In the genomic region with DNA sequence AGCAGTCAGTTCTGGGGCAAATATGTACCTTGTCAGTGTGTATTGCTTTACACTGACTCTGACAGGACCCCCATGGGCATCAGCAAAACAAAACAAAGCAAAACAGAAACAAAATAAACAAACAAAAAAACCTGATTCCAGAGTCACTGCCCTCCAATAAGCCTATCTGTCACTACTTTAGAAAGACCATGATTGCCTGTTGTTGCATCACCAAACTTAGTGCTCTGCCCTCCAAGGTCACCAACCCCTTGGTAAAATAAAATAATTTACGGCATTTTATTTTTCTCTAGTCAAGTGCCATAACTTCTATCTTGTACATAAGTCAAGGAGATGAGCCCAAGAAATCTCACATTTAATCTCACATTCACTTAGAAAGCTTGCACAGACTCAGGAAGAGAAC, we compare ENCODE assay signal across 1 cellular context.
TF ChIP-seq lines count a peak whose summit lies in the region.

No MANE protein-coding gene starts in this region.

TF ChIP-seq in K562, 482 proteins besides CTCF, POLR2A, EP300 and RAD21:
- TF ChIP-seq, protein P1, sequence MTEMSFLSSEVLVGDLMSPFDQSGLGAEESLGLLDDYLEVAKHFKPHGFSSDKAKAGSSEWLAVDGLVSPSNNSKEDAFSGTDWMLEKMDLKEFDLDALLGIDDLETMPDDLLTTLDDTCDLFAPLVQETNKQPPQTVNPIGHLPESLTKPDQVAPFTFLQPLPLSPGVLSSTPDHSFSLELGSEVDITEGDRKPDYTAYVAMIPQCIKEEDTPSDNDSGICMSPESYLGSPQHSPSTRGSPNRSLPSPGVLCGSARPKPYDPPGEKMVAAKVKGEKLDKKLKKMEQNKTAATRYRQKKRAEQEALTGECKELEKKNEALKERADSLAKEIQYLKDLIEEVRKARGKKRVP (CRISPR knock-in tag; IDR thresholded peaks at IDR 0.05), result peak; percentile 80
- TF ChIP-seq JUND (IDR thresholded peaks at IDR 0.05; ENCODE audit: borderline replicate concordance, low read depth, low read length), result peak; percentile 61
- TF ChIP-seq JUND (tag; IDR thresholded peaks at IDR 0.05; ENCODE audit: borderline replicate concordance, low read depth, low read length), result no peak
- TF ChIP-seq TRIM24 (IDR thresholded peaks at IDR 0.05), result peak; percentile 82 to 88; a peak in 3 of 4 replicates
- TF ChIP-seq, protein P2, sequence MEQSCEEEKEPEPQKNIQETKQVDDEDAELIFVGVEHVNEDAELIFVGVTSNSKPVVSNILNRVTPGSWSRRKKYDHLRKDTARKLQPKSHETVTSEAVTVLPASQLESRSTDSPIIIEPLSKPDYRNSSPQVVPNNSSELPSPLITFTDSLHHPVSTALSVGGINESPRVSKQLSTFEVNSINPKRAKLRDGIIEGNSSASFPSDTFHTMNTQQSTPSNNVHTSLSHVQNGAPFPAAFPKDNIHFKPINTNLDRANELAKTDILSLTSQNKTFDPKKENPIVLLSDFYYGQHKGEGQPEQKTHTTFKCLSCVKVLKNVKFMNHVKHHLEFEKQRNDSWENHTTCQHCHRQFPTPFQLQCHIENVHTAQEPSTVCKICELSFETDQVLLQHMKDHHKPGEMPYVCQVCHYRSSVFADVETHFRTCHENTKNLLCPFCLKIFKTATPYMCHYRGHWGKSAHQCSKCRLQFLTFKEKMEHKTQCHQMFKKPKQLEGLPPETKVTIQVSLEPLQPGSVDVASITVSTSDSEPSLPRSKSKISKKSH (CRISPR knock-in tag; IDR thresholded peaks at IDR 0.05), result no peak
- peak; percentile 50; the same call in 1 of the 2 replicates for TF ChIP-seq SMARCA4 (IDR thresholded peaks at IDR 0.05)
- TF ChIP-seq ARID1B (IDR thresholded peaks at IDR 0.05), result peak; percentile 9; the same call in 1 of the 2 replicates
- TF ChIP-seq MIER1 (IDR thresholded peaks at IDR 0.05; ENCODE audit: low read depth), result no peak
- TF ChIP-seq MEIS2 (IDR thresholded peaks at IDR 0.05; ENCODE audit: partially characterized antibody), result peak; percentile 53
- TF ChIP-seq ZNF589 (CRISPR knock-in tag; IDR thresholded peaks at IDR 0.05; ENCODE audit: low read depth), result 0 out of 2 replicates have a peak, but pooled peaks have one; percentile 12
- TF ChIP-seq HOXB6 (CRISPR knock-in tag; IDR thresholded peaks at IDR 0.05; ENCODE audit: borderline replicate concordance), result no peak
- TF ChIP-seq ZNF24 (IDR thresholded peaks at IDR 0.05), result no peak
- TF ChIP-seq CEBPG (CRISPR knock-in tag; IDR thresholded peaks at IDR 0.05), result peak; percentile 90
- peak; percentile 88 to 97 for TF ChIP-seq CEBPG (tag; conservative IDR thresholded peaks at IDR 0.05 in 1 of 2, IDR thresholded peaks at IDR 0.05 in 1 of 2)
- peak; percentile 74 for TF ChIP-seq ESRRA (IDR thresholded peaks at IDR 0.05; ENCODE audit: borderline replicate concordance, low read depth)
- 0 out of 2 replicates have a peak, but pooled peaks have one; percentile 27 for TF ChIP-seq CEBPB (tag; IDR thresholded peaks at IDR 0.05)
- TF ChIP-seq FOXA3 (CRISPR knock-in tag; conservative IDR thresholded peaks at IDR 0.05 in 1 of 2, IDR thresholded peaks at IDR 0.05 in 1 of 2), result no peak
- 0 out of 2 replicates have a peak, but pooled peaks have one; percentile 16 for TF ChIP-seq SMARCE1 (IDR thresholded peaks at IDR 0.05)
- TF ChIP-seq PRPF4 (IDR thresholded peaks at IDR 0.05; ENCODE audit: insufficient read depth, low read depth, low read length, poor library complexity, severe bottlenecking), result no peak
- TF ChIP-seq ZNF174 (CRISPR knock-in tag; IDR thresholded peaks at IDR 0.05), result no peak
- peak; percentile 38 for TF ChIP-seq BRD9 (IDR thresholded peaks at IDR 0.05; ENCODE audit: low read depth, partially characterized antibody)
- TF ChIP-seq, protein P3, sequence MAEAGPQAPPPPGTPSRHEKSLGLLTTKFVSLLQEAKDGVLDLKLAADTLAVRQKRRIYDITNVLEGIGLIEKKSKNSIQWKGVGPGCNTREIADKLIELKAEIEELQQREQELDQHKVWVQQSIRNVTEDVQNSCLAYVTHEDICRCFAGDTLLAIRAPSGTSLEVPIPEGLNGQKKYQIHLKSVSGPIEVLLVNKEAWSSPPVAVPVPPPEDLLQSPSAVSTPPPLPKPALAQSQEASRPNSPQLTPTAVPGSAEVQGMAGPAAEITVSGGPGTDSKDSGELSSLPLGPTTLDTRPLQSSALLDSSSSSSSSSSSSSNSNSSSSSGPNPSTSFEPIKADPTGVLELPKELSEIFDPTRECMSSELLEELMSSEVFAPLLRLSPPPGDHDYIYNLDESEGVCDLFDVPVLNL (CRISPR knock-in tag; IDR thresholded peaks at IDR 0.05; ENCODE audit: low read depth), result no peak
- TF ChIP-seq SAFB2 (IDR thresholded peaks at IDR 0.05; ENCODE audit: borderline replicate concordance, low read depth, low read length, severe bottlenecking), result no peak
- peak; percentile 61 for TF ChIP-seq ATF7 (IDR thresholded peaks at IDR 0.05)
- TF ChIP-seq, protein P4, sequence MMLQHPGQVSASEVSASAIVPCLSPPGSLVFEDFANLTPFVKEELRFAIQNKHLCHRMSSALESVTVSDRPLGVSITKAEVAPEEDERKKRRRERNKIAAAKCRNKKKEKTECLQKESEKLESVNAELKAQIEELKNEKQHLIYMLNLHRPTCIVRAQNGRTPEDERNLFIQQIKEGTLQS (IDR thresholded peaks at IDR 0.05), result peak; percentile 94
- TF ChIP-seq, protein P4 (CRISPR knock-in tag; conservative IDR thresholded peaks at IDR 0.05), result no peak
- TF ChIP-seq ZNF121 (CRISPR knock-in tag; conservative IDR thresholded peaks at IDR 0.05), result no peak
- TF ChIP-seq, protein P5, sequence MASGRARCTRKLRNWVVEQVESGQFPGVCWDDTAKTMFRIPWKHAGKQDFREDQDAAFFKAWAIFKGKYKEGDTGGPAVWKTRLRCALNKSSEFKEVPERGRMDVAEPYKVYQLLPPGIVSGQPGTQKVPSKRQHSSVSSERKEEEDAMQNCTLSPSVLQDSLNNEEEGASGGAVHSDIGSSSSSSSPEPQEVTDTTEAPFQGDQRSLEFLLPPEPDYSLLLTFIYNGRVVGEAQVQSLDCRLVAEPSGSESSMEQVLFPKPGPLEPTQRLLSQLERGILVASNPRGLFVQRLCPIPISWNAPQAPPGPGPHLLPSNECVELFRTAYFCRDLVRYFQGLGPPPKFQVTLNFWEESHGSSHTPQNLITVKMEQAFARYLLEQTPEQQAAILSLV (tag; IDR thresholded peaks at IDR 0.05), result 0 out of 2 replicates have a peak, but pooled peaks have one; percentile 32
- TF ChIP-seq, protein P6, sequence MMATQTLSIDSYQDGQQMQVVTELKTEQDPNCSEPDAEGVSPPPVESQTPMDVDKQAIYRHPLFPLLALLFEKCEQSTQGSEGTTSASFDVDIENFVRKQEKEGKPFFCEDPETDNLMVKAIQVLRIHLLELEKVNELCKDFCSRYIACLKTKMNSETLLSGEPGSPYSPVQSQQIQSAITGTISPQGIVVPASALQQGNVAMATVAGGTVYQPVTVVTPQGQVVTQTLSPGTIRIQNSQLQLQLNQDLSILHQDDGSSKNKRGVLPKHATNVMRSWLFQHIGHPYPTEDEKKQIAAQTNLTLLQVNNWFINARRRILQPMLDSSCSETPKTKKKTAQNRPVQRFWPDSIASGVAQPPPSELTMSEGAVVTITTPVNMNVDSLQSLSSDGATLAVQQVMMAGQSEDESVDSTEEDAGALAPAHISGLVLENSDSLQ (IDR thresholded peaks at IDR 0.05), result peak; percentile 37; the same call in 1 of the 2 replicates
- no peak for TF ChIP-seq HMG20B (CRISPR knock-in tag; IDR thresholded peaks at IDR 0.05)
- TF ChIP-seq BCOR (IDR thresholded peaks at IDR 0.05), result no peak
- no peak for TF ChIP-seq CBFB (CRISPR knock-in tag; IDR thresholded peaks at IDR 0.05)
- TF ChIP-seq JUN (IDR thresholded peaks at IDR 0.05; ENCODE audit: borderline replicate concordance, low read depth, low read length), result 0 out of 2 replicates have a peak, but pooled peaks have one; percentile 16
- TF ChIP-seq JUN (CRISPR knock-in tag; IDR thresholded peaks at IDR 0.05; ENCODE audit: borderline replicate concordance), result no peak
- TF ChIP-seq RBM17 (IDR thresholded peaks at IDR 0.05; ENCODE audit: borderline replicate concordance, low read depth, low read length), result no peak
